In genomic region chr1:82371844-82372498, GRCh38 we compare ENCODE assay signal across 17 cellular contexts.
DNase-seq lines count a peak whose midpoint lies in the region; ATAC-seq, FAIRE-seq and TF ChIP-seq lines count a peak whose summit lies in the region.
"Had no signal": no experiment of that assay in that cellular context is flagged by ENCODE, and none has a peak within 500 bp of the region (broad histone marks: within the 10 kb centered on the region; RNA-seq: fewer than 3 reads in every experiment).

No MANE protein-coding gene starts in this region.

- H3K27ac Mint-ChIP-seq in astrocyte (ENCODE audit: unreplicated experiment) (no peak overlapping the region), type B pancreatic cell (peak overlapping the region; percentile 20), Caco-2 (ENCODE audit: unreplicated experiment) (no peak overlapping the region)
- no peak overlapping the region for H3K27ac Mint-ChIP-seq in activated naive CD4-positive, alpha-beta T cell treated with anti-CD3 and anti-CD28 coated beads, Interleukin-2, amount 10 ng/mL, durations not matched to agents 7 days and 5 days

- H3K9me3 ChIP-seq in HepG2 (ENCODE audit: low read length) (peaks cover 58% of the 10 kb centered on the region), right lobe of liver (no peaks in the 10 kb centered on the region), astrocyte (ENCODE audit: insufficient read depth, low read depth, low read length) (no peaks in the 10 kb centered on the region), Caco-2 (no peaks in the 10 kb centered on the region)

- POLR2A ChIA-PET in HepG2 (lab: Yijun Ruan, JAX) (no interaction called here), Caco-2 (lab: Charles Lee) (interaction anchor here (0.6 kb wide), 1 partner anchor 280 kb away, joined by 4 read pairs; no protein-coding TSS in a partner anchor)

- ATAC-seq in HepG2 (no peak), right lobe of liver (no peak), foreskin keratinocyte (peak; percentile 25)
- ATAC-seq: K562, PC-3, Right ventricle myocardium inferior had no signal

- H3K79me2 ChIP-seq in HepG2 (ENCODE audit: insufficient read depth, low read length) (no peaks in the 10 kb centered on the region), astrocyte (ENCODE audit: insufficient read depth, low read length) (no peaks in the 10 kb centered on the region)

- no peak overlapping the region for H2AFZ ChIP-seq in HepG2 (ENCODE audit: low read length)
- no peak overlapping the region for H2AFZ ChIP-seq in astrocyte (ENCODE audit: low read depth, low read length)

- intact Hi-C loops in HepG2 (cut with micrococcal nuclease; ENCODE audit: unreplicated experiment) (no loop called here), right lobe of liver (cut with DNase I) (no loop called here), Caco-2 (cut with micrococcal nuclease; ENCODE audit: unreplicated experiment) (no loop called here)

- no peak for TF ChIP-seq RAD21 in HepG2 (CRISPR knock-in tag; IDR thresholded peaks at IDR 0.05)

- H3K4me3 Mint-ChIP-seq in astrocyte (ENCODE audit: unreplicated experiment) (no peak overlapping the region), type B pancreatic cell (no peak overlapping the region), Caco-2 (ENCODE audit: unreplicated experiment) (no peak overlapping the region)
- H3K4me3 Mint-ChIP-seq in activated naive CD4-positive, alpha-beta T cell treated with anti-CD3 and anti-CD28 coated beads, Interleukin-2, amount 10 ng/mL, durations not matched to agents 7 days and 5 days, result no peak overlapping the region

- TF ChIP-seq POLR2A in HepG2 (IDR thresholded peaks at IDR 0.05; ENCODE audit: insufficient read depth in 1 of 2, low read depth in 2 of 2, low read length in 2 of 2) (no peak), right lobe of liver (IDR thresholded peaks at IDR 0.05) (no peak)

- FAIRE-seq in HepG2 (lab: Jason Lieb, UNC) (no peak), astrocyte (lab: Jason Lieb, UNC) (no peak)
- FAIRE-seq: GM18507, K562 had no signal

- H3K4me1 ChIP-seq in HepG2 (ENCODE audit: insufficient read depth, low read length), result no peaks in the 10 kb centered on the region
- no peaks in the 10 kb centered on the region for H3K4me1 ChIP-seq in right lobe of liver
- H3K4me1 ChIP-seq in astrocyte (ENCODE audit: insufficient read depth, low read length), result no peaks in the 10 kb centered on the region
- no peaks in the 10 kb centered on the region for H3K4me1 ChIP-seq in foreskin keratinocyte
- H3K4me1 ChIP-seq in Caco-2, result no peaks in the 10 kb centered on the region

- CTCF ChIA-PET in HepG2 (lab: Yijun Ruan, JAX; ENCODE audit: low intra/inter-chr PET ratio, low total read pairs) (no interaction called here), Caco-2 (lab: Charles Lee) (no interaction called here)
- CTCF ChIA-PET in activated naive CD4-positive, alpha-beta T cell treated with anti-CD3 and anti-CD28 coated beads, Interleukin-2, amount 10 ng/mL, durations not matched to agents 7 days and 5 days (lab: Charles Lee), result no interaction called here

- H3K4me2 ChIP-seq in HepG2 (ENCODE audit: low read depth, low read length) (no peak overlapping the region), astrocyte (ENCODE audit: low read length) (no peak overlapping the region)

- TF ChIP-seq CTCF in HepG2 (CRISPR knock-in tag; IDR thresholded peaks at IDR 0.05), result no peak
- no peak for TF ChIP-seq CTCF in right lobe of liver (IDR thresholded peaks at IDR 0.05)
- no peak for TF ChIP-seq CTCF in astrocyte (IDR thresholded peaks at IDR 0.05; ENCODE audit: insufficient read depth, low read depth, low read length)
- TF ChIP-seq CTCF in foreskin keratinocyte (conservative IDR thresholded peaks at IDR 0.05), result no peak
- TF ChIP-seq CTCF in type B pancreatic cell (conservative IDR thresholded peaks at IDR 0.05), result no peak
- TF ChIP-seq CTCF in Caco-2 (IDR thresholded peaks at IDR 0.05; ENCODE audit: insufficient read depth in 1 of 2, low read depth in 1 of 2, low read length in 1 of 2, severe bottlenecking in 1 of 2, unreplicated experiment in 1 of 2), result no peak

- H3K4me1 Mint-ChIP-seq in astrocyte (ENCODE audit: low read depth, unreplicated experiment), result peaks cover 3% of the 10 kb centered on the region
- no peaks in the 10 kb centered on the region for H3K4me1 Mint-ChIP-seq in type B pancreatic cell (ENCODE audit: unreplicated experiment)
- no peaks in the 10 kb centered on the region for H3K4me1 Mint-ChIP-seq in Caco-2 (ENCODE audit: low read depth, unreplicated experiment)
- H3K4me1 Mint-ChIP-seq in activated naive CD4-positive, alpha-beta T cell treated with anti-CD3 and anti-CD28 coated beads, Interleukin-2, amount 10 ng/mL, durations not matched to agents 7 days and 5 days, result no peaks in the 10 kb centered on the region

- no TSS peak for BruUV-seq in HepG2 (replicated peaks; lab: Mats Ljungman, UMichigan)
- no TSS peak for BruUV-seq in Caco-2 (replicated peaks; lab: Mats Ljungman, UMichigan)

- no peaks in the 10 kb centered on the region for H4K20me1 ChIP-seq in HepG2 (ENCODE audit: insufficient read depth, low read length)
- H4K20me1 ChIP-seq in astrocyte (ENCODE audit: insufficient read depth, low read length), result no peaks in the 10 kb centered on the region

- no peaks in the 10 kb centered on the region for H3K27me3 Mint-ChIP-seq in astrocyte (ENCODE audit: low read depth, unreplicated experiment)
- H3K27me3 Mint-ChIP-seq in type B pancreatic cell, result peaks cover 3% of the 10 kb centered on the region
- H3K27me3 Mint-ChIP-seq in Caco-2 (ENCODE audit: insufficient read depth, unreplicated experiment), result peaks cover 2% of the 10 kb centered on the region
- no peaks in the 10 kb centered on the region for H3K27me3 Mint-ChIP-seq in activated naive CD4-positive, alpha-beta T cell treated with anti-CD3 and anti-CD28 coated beads, Interleukin-2, amount 10 ng/mL, durations not matched to agents 7 days and 5 days

- in situ Hi-C loops in HepG2 (cut with HindIII; ENCODE audit: extremely low pct_ligation_motif_present, low pct_unique_long_range_greater_than_20kb), result no loop called here

- H3K27me3 ChIP-seq in HepG2 (ENCODE audit: control insufficient read depth in 1 of 2, insufficient read depth in 2 of 2, low read length in 2 of 2) (no peaks in the 10 kb centered on the region), right lobe of liver (no peaks in the 10 kb centered on the region), astrocyte (ENCODE audit: insufficient read depth, low read length) (no peaks in the 10 kb centered on the region), foreskin keratinocyte (no peaks in the 10 kb centered on the region), Caco-2 (replicated peaks; ENCODE audit: control insufficient read depth, insufficient read depth, low read length) (no peaks in the 10 kb centered on the region)

- 17% methylated on average over 3 of the region's 3 CpGs for WGBS in HepG2 (ENCODE audit: low lambda C conversion rate)
- WGBS in right lobe of liver (ENCODE audit: insufficient coverage, low coverage, low lambda C conversion rate, missing lambda C conversion rate), result 52% methylated on average over 3 of the region's 3 CpGs

- no peaks in the 10 kb centered on the region for H3K36me3 Mint-ChIP-seq in astrocyte (ENCODE audit: low read depth, unreplicated experiment)
- H3K36me3 Mint-ChIP-seq in type B pancreatic cell, result no peaks in the 10 kb centered on the region
- H3K36me3 Mint-ChIP-seq in Caco-2 (ENCODE audit: insufficient read depth, unreplicated experiment), result no peaks in the 10 kb centered on the region
- H3K36me3 Mint-ChIP-seq in activated naive CD4-positive, alpha-beta T cell treated with anti-CD3 and anti-CD28 coated beads, Interleukin-2, amount 10 ng/mL, durations not matched to agents 7 days and 5 days, result no peaks in the 10 kb centered on the region

- TF ChIP-seq EP300 in HepG2 (IDR thresholded peaks at IDR 0.05; ENCODE audit: low read depth in 2 of 2, low read length in 2 of 2) (no peak), HepG2 (CRISPR knock-in tag; IDR thresholded peaks at IDR 0.05; ENCODE audit: borderline replicate concordance) (no peak)

- H3K27ac ChIP-seq in HepG2 (ENCODE audit: extremely low read length, insufficient read depth, low read length), result no peak overlapping the region
- no peak overlapping the region for H3K27ac ChIP-seq in right lobe of liver
- no peak overlapping the region for H3K27ac ChIP-seq in astrocyte (ENCODE audit: low read depth, low read length)
- no peak overlapping the region for H3K27ac ChIP-seq in foreskin keratinocyte

- H3K9ac ChIP-seq in HepG2 (ENCODE audit: insufficient read depth, low read depth, low read length) (no peak overlapping the region), astrocyte (ENCODE audit: low read length) (no peak overlapping the region)

- H3K4me3 ChIP-seq in HepG2 (replicated peaks in 1 of 3; ENCODE audit: insufficient read depth in 1 of 3, low read depth in 2 of 3, low read length in 3 of 3) (no peak overlapping the region), right lobe of liver (no peak overlapping the region), astrocyte (ENCODE audit: insufficient read depth, low read depth, low read length) (no peak overlapping the region), Caco-2 (ENCODE audit: low read depth, low read length) (no peak overlapping the region)
- H3K4me3 ChIP-seq: K562 had no signal

- H3K36me3 ChIP-seq in HepG2 (replicated peaks in 1 of 2; ENCODE audit: control insufficient read depth in 1 of 2, insufficient read depth in 2 of 2, low read length in 2 of 2) (no peaks in the 10 kb centered on the region), right lobe of liver (no peaks in the 10 kb centered on the region), astrocyte (ENCODE audit: insufficient read depth, low read length) (no peaks in the 10 kb centered on the region), Caco-2 (ENCODE audit: control insufficient read depth, insufficient read depth, low read length) (no peaks in the 10 kb centered on the region)

- DNase-seq in HepG2 (ENCODE audit: low spot score), result no peak
- no peak for DNase-seq in right lobe of liver
- peak; percentile 65 for DNase-seq in astrocyte (ENCODE audit: low read depth)
- DNase-seq in foreskin keratinocyte, result peak; percentile 58 to 80
- DNase-seq in type B pancreatic cell (ENCODE audit: extremely low spot score, unreplicated experiment), result no peak
- no peak for DNase-seq in Caco-2
- DNase-seq in stimulated activated CD4-positive, alpha-beta T cell treated with anti-CD3 and anti-CD28 coated beads, Interleukin-2, amount 100 ng/mL, for 24 hours, result no peak
- DNase-seq in activated naive CD4-positive, alpha-beta T cell treated with anti-CD3 and anti-CD28 coated beads, Interleukin-2, amount 10 ng/mL, durations not matched to agents 7 days and 5 days, result no peak
- DNase-seq: AML-193, Calu3, NCI-H1092 treated with DMSO at 0.1 percent for 48 hours, NCI-H1694, NCI-H446, PC-3 had no signal

- H3K9me3 Mint-ChIP-seq in astrocyte (ENCODE audit: unreplicated experiment) (no peaks in the 10 kb centered on the region), type B pancreatic cell (no peaks in the 10 kb centered on the region), Caco-2 (ENCODE audit: unreplicated experiment) (no peaks in the 10 kb centered on the region)
- H3K9me3 Mint-ChIP-seq in activated naive CD4-positive, alpha-beta T cell treated with anti-CD3 and anti-CD28 coated beads, Interleukin-2, amount 10 ng/mL, durations not matched to agents 7 days and 5 days, result no peaks in the 10 kb centered on the region

TF ChIP-seq in HepG2, 621 proteins besides CTCF, POLR2A, EP300 and RAD21 (continues in another document):
- TF ChIP-seq CREB1 (IDR thresholded peaks at IDR 0.05), result peak; percentile 50; the same call in 1 of the 2 replicates
- TF ChIP-seq CREB1 (CRISPR knock-in tag; IDR thresholded peaks at IDR 0.05), result no peak
- no peak for TF ChIP-seq ZNF577 (CRISPR knock-in tag; IDR thresholded peaks at IDR 0.05; ENCODE audit: borderline replicate concordance, low read depth)

Comparison
In these comparisons a context has a peak if more than half of its experiments do, and no peak if none do; other contexts are left out.
1. DNase-seq: peak in astrocyte (single experiment) and foreskin keratinocyte (2 of 2); none in HepG2 (single experiment), right lobe of liver (0 of 3), type B pancreatic cell (single experiment), Caco-2 (0 of 2), stimulated activated CD4-positive, alpha-beta T cell treated with anti-CD3 and anti-CD28 coated beads, Interleukin-2, amount 100 ng/mL, for 24 hours (0 of 2) and activated naive CD4-positive, alpha-beta T cell treated with anti-CD3 and anti-CD28 coated beads, Interleukin-2, amount 10 ng/mL, durations not matched to agents 7 days and 5 days (single experiment).